In the genomic region with DNA sequence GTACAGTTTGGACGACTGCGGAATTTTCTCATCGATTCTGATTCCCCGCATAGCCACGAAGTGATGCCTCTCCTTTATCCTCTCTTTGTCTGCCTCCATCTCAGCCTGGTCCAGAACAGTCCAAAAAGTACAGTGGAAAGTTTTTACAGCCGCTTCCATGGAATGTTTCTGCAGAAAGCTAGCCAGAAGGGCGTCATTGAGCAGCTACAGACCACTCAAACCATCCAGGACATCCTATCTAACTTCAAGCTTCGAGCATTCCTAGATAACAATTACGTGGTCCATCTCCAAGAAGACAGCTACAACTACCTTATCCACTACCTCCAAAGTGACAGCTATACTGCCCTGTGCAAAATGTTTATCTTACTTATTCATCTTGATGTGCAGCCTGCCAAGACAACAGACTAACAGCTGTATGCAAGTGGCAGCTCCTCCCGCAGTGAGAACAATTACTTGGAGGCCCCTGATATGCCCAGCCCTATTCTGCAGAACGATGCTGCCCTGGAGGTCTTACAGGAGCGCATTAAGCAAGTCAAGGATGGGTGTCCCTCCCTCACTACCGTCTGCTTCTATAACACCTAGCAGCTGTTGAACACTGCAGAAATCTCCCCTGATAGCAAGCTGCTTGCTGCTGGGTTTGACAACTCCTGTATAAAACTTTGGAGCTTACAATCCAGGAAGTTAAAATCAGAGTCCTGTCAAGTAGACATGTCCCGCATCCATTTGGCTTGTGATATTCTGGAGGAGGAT, we compare ENCODE assay signal across 1 cellular context.
TF ChIP-seq lines count a peak whose summit lies in the region.

No MANE protein-coding gene starts in this region.

TF ChIP-seq in IMR-90, 13 proteins besides CTCF, POLR2A, EP300 and RAD21:
- TF ChIP-seq CEBPB (IDR thresholded peaks at IDR 0.05; ENCODE audit: low read depth, low read length) (no peak), BHLHE40 (IDR thresholded peaks at IDR 0.05; ENCODE audit: low read depth, low read length) (no peak)
